18 cellular contexts compared by ENCODE assay signal in genomic region chr7:89760690-89761089, GRCh38.
A peak's percentile ranks its signal among the peaks of the same experiment; 100 is the strongest.
DNase-seq lines count a peak whose midpoint lies in the region; ATAC-seq lines count a peak whose summit lies in the region.
"Had no signal": no experiment of that assay in that cellular context is flagged by ENCODE, and none has a peak within 500 bp of the region (broad histone marks: within the 10 kb centered on the region; RNA-seq: fewer than 3 reads in every experiment).

No MANE protein-coding gene starts in this region.

- intact Hi-C loops in aorta (cut with DNase I) (no loop called here), left ventricle myocardium superior (cut with micrococcal nuclease) (no loop called here)

- H3K9me3 ChIP-seq in aorta (ENCODE audit: control insufficient read depth, low read length) = no peaks in the 10 kb centered on the region
- H3K9me3 ChIP-seq: BE2C had no signal

- no peaks in the 10 kb centered on the region for H3K27me3 ChIP-seq in aorta (ENCODE audit: control insufficient read depth in 1 of 2, insufficient read depth in 2 of 2, low read length in 1 of 2)
- H3K27me3 ChIP-seq: BE2C had no signal

- no peaks in the 10 kb centered on the region for H3K36me3 Mint-ChIP-seq in stimulated activated effector memory CD8-positive, alpha-beta T cell treated with anti-CD3 and anti-CD28 coated beads, Interleukin-12 subunit alpha, Interleukin-12 subunit beta, amount 100 ng/mL, for 72 hours
- H3K36me3 Mint-ChIP-seq: CD4-positive, CD25-positive, alpha-beta regulatory T cell; CD8-positive, alpha-beta memory T cell had no signal

- H3K4me3 Mint-ChIP-seq in stimulated activated effector memory CD8-positive, alpha-beta T cell treated with anti-CD3 and anti-CD28 coated beads, Interleukin-12 subunit alpha, Interleukin-12 subunit beta, amount 100 ng/mL, for 72 hours = no peak overlapping the region
- H3K4me3 Mint-ChIP-seq: CD4-positive, CD25-positive, alpha-beta regulatory T cell; CD8-positive, alpha-beta memory T cell; H9 had no signal

- DNase-seq in ecto neural progenitor cell (ENCODE audit: low spot score) (peak; percentile 29), aorta (peak in 1 of 2 donors; percentile 31), left ventricle myocardium superior (no peak), HCEC 1CT (no peak)
- no peak for DNase-seq in stimulated activated effector memory CD8-positive, alpha-beta T cell treated with anti-CD3 and anti-CD28 coated beads, Interleukin-12 subunit alpha, Interleukin-12 subunit beta, amount 100 ng/mL, for 72 hours (ENCODE audit: low spot score in 2 of 2)
- DNase-seq: ACHN; BE2C; C1 segment of cervical spinal cord; CD4-positive, CD25-positive, alpha-beta regulatory T cell; CD8-positive, alpha-beta memory T cell; COR-L47; DMS 273 treated with DMSO at 0.1 percent for 48 hours; DMS53; GOT3; H9 had no signal

- no peak overlapping the region for H3K27ac ChIP-seq in aorta (ENCODE audit: low read depth in 1 of 2, low read length in 2 of 2)
- H3K27ac ChIP-seq: HL-60 had no signal

- WGBS in aorta, 2 donors = 85 to 92% methylated on average over 3 of the region's 3 CpGs

- ATAC-seq in esophagus mucosa = peak; percentile 11
- peak; percentile 49 for ATAC-seq in stimulated activated effector memory CD8-positive, alpha-beta T cell treated with anti-CD3 and anti-CD28 coated beads, Interleukin-12 subunit alpha, Interleukin-12 subunit beta, amount 100 ng/mL, for 72 hours
- peak; percentile 10 for ATAC-seq in aorta (ENCODE audit: low FRiP score)
- no peak for ATAC-seq in left ventricle myocardium superior
- no peak for ATAC-seq in GM21717 (IDR thresholded peaks at IDR 0.05; ENCODE audit: unreplicated experiment)

- peaks cover 5% of the 10 kb centered on the region for H3K9me3 Mint-ChIP-seq in stimulated activated effector memory CD8-positive, alpha-beta T cell treated with anti-CD3 and anti-CD28 coated beads, Interleukin-12 subunit alpha, Interleukin-12 subunit beta, amount 100 ng/mL, for 72 hours
- H3K9me3 Mint-ChIP-seq: H9 had no signal

- H3K4me3 ChIP-seq in aorta (ENCODE audit: low read length in 2 of 2) = no peak overlapping the region

- H3K4me1 Mint-ChIP-seq in stimulated activated effector memory CD8-positive, alpha-beta T cell treated with anti-CD3 and anti-CD28 coated beads, Interleukin-12 subunit alpha, Interleukin-12 subunit beta, amount 100 ng/mL, for 72 hours = no peaks in the 10 kb centered on the region
- H3K4me1 Mint-ChIP-seq: CD4-positive, CD25-positive, alpha-beta regulatory T cell; CD8-positive, alpha-beta memory T cell had no signal

- no peaks in the 10 kb centered on the region for H3K36me3 ChIP-seq in aorta (ENCODE audit: control insufficient read depth in 1 of 2, insufficient read depth in 2 of 2, low read length in 1 of 2)
- H3K36me3 ChIP-seq: BE2C had no signal

- H3K4me1 ChIP-seq in aorta (ENCODE audit: control insufficient read depth in 1 of 2, insufficient read depth in 2 of 2, low read length in 2 of 2) = no peaks in the 10 kb centered on the region
- H3K4me1 ChIP-seq: BE2C had no signal

- no peak overlapping the region for H3K27ac Mint-ChIP-seq in stimulated activated effector memory CD8-positive, alpha-beta T cell treated with anti-CD3 and anti-CD28 coated beads, Interleukin-12 subunit alpha, Interleukin-12 subunit beta, amount 100 ng/mL, for 72 hours
- H3K27ac Mint-ChIP-seq: CD4-positive, CD25-positive, alpha-beta regulatory T cell; CD8-positive, alpha-beta memory T cell had no signal

Comparison
In these comparisons a context has a peak if more than half of its experiments do, and no peak if none do; other contexts are left out.
1. ATAC-seq: peak in esophagus mucosa (single experiment), stimulated activated effector memory CD8-positive, alpha-beta T cell treated with anti-CD3 and anti-CD28 coated beads, Interleukin-12 subunit alpha, Interleukin-12 subunit beta, amount 100 ng/mL, for 72 hours (single experiment) and aorta (single experiment); none in left ventricle myocardium superior (single experiment) and GM21717 (single experiment).